In the genomic region with DNA sequence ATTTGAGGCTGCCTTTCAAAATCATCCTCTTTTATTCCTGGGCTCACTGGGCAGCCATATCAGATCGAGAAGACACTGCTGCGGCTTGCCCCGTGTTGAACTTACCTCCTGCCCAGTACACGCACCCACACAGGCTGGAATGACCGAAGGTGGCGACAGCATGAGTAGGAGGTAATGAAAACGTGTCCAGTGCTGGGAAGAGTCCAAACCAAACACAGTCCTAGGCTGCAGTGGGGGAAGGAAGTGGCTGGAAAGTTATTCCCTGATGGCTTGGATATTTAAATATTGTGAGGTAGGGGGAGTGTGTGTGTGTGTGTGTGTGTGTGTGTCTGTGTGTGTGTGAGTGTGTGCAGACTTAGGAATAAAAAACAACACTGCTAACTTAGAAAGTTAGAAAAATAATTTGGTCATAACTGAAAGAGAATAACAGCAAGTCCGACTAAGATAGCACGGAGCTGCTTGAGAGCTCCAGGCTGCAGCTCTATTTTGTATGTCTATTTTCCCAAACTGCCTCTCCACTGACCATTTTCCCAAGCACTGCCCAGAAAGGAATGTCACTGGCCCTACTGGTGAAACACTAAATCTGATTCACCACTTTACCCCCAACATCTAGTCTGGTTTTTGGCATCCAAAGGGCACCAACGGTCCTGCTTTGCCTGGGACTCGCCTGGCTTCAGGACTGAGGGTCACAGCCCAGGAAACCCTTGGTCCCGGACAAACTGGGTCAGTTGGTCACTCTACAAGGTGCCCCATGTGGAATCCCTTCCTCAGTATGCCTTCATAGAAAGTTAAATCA, we compare ENCODE assay signal across 24 cellular contexts. TPM values are rescaled to one million over a fixed set of nuclear protein-coding genes. Genes with fewer than 3 reads are reported as not detected.
DNase-seq lines count a peak whose midpoint lies in the region; ATAC-seq and TF ChIP-seq lines count a peak whose summit lies in the region.
"Had no signal": no experiment of that assay in that cellular context is flagged by ENCODE, and none has a peak within 500 bp of the region (broad histone marks: within the 10 kb centered on the region; RNA-seq: fewer than 3 reads in every experiment).

No MANE protein-coding gene starts in this region.

- H3K27ac ChIP-seq in ACC112 (ENCODE audit: low read depth, low read length) (peak overlapping the region; percentile 82), PC-9 (no peak overlapping the region)
- H3K27ac ChIP-seq: KMS-11, neural progenitor cell had no signal

- H3K36me3 Mint-ChIP-seq in nephron (ENCODE audit: low read depth), result no peaks in the 10 kb centered on the region
- H3K36me3 Mint-ChIP-seq: activated naive CD8-positive, alpha-beta T cell treated with anti-CD3 and anti-CD28 coated beads, Interleukin-2, amount 10 ng/mL, durations not matched to agents 7 days and 5 days; neural progenitor cell had no signal

- H3K9me2 ChIP-seq in PC-9 (ENCODE audit: insufficient read depth), result no peaks in the 10 kb centered on the region

- peaks cover 11% of the 10 kb centered on the region for H3K27me3 Mint-ChIP-seq in nephron (ENCODE audit: low read depth)
- H3K27me3 Mint-ChIP-seq: activated B cell treated with CpG ODN at 0.5 μM for 24 hours; activated naive CD8-positive, alpha-beta T cell treated with anti-CD3 and anti-CD28 coated beads, Interleukin-2, amount 10 ng/mL, durations not matched to agents 7 days and 5 days; stimulated activated naive CD8-positive, alpha-beta T cell treated with anti-CD3 and anti-CD28 coated beads, Interleukin-15, amount 100 ng/mL, for 72 hours had no signal

- intact Hi-C loops in PC-9 (cut with micrococcal nuclease; ENCODE audit: unreplicated experiment), result no loop called here

- peaks cover 26% of the 10 kb centered on the region for H3K4me1 ChIP-seq in ACC112 (ENCODE audit: control insufficient read depth, insufficient read depth, low read length, unreplicated experiment)
- H3K4me1 ChIP-seq in PC-9 (replicated peaks; ENCODE audit: insufficient read depth), result no peaks in the 10 kb centered on the region

- H3K27me3 ChIP-seq in ACC112 (ENCODE audit: insufficient read depth, low read length) (no peaks in the 10 kb centered on the region), PC-9 (ENCODE audit: insufficient read depth, low read depth) (0 out of 2 replicates have a peak, but pooled peaks cover 5% of the 10 kb centered on the region)
- H3K27me3 ChIP-seq: neural progenitor cell had no signal

- H3K36me3 ChIP-seq in ACC112 (ENCODE audit: insufficient read depth, low read length) (peaks cover 4% of the 10 kb centered on the region; the same call in 1 of the 2 replicates), PC-9 (ENCODE audit: low read depth) (no peaks in the 10 kb centered on the region)
- H3K36me3 ChIP-seq: neural progenitor cell had no signal

- POLR2A ChIA-PET in PC-9 (lab: Charles Lee; ENCODE audit: unreplicated experiment), result no interaction called here

- H3K4me2 ChIP-seq in PC-9, result no peak overlapping the region
- H3K4me2 ChIP-seq: KMS-11, neural progenitor cell had no signal

- H4K20me1 ChIP-seq in PC-9 (ENCODE audit: insufficient read depth), result no peaks in the 10 kb centered on the region

- in situ Hi-C loops in G401 (cut with HindIII; ENCODE audit: low sequenced_read_pairs) (no loop called here), GM13977 (cut with MboI; ENCODE audit: low pct_unique_long_range_greater_than_20kb, low sequenced_read_pairs, unreplicated experiment) (no loop called here), KBM-7 (cut with MboI; ENCODE audit: low pct_unique_long_range_greater_than_20kb, low sequenced_read_pairs) (no loop called here)

- H3K27ac Mint-ChIP-seq in nephron, result peak overlapping the region; percentile 32 to 86 (median 46)
- H3K27ac Mint-ChIP-seq: activated B cell treated with CpG ODN at 0.5 μM for 24 hours; activated naive CD8-positive, alpha-beta T cell treated with anti-CD3 and anti-CD28 coated beads, Interleukin-2, amount 10 ng/mL, durations not matched to agents 7 days and 5 days; activated T-helper 1 cell treated with anti-CD3 and anti-CD28 coated beads, Interleukin-12 subunit alpha, Interleukin-12 subunit beta, Interleukin-2, Interleukin-4 antibody, amounts not matched to agents 30 ng/mL and 10 ng/mL and 1 ng/mL, durations not matched to agents 14 hours and 24 hours and 36 hours; CD8-positive, alpha-beta T cell; endodermal cell; neural progenitor cell had no signal

- peaks cover 25% of the 10 kb centered on the region for H3K79me2 ChIP-seq in ACC112 (ENCODE audit: control insufficient read depth, insufficient read depth, low read length, unreplicated experiment)
- H3K79me2 ChIP-seq in PC-9 (ENCODE audit: low read depth), result no peaks in the 10 kb centered on the region

- CTCF ChIA-PET in PC-9 (lab: Charles Lee), result no interaction called here

- TF ChIP-seq CTCF in nephron (IDR thresholded peaks at IDR 0.05; ENCODE audit: unreplicated experiment in 3 of 3), result no peak
- no peak for TF ChIP-seq CTCF in PC-9 (conservative IDR thresholded peaks at IDR 0.05)
- TF ChIP-seq CTCF in GM13977 (IDR thresholded peaks at IDR 0.05; ENCODE audit: extremely low read depth, insufficient read depth, missing control alignments), result no peak

- H3K4me3 Mint-ChIP-seq in nephron, result no peak overlapping the region
- H3K4me3 Mint-ChIP-seq: activated B cell treated with CpG ODN at 0.5 μM for 24 hours; activated naive CD8-positive, alpha-beta T cell treated with anti-CD3 and anti-CD28 coated beads, Interleukin-2, amount 10 ng/mL, durations not matched to agents 7 days and 5 days; activated T-helper 1 cell treated with anti-CD3 and anti-CD28 coated beads, Interleukin-12 subunit alpha, Interleukin-12 subunit beta, Interleukin-2, Interleukin-4 antibody, amounts not matched to agents 30 ng/mL and 10 ng/mL and 1 ng/mL, durations not matched to agents 14 hours and 24 hours and 36 hours; CD8-positive, alpha-beta T cell; endodermal cell; neural progenitor cell; stimulated activated naive CD8-positive, alpha-beta T cell treated with anti-CD3 and anti-CD28 coated beads, Interleukin-15, amount 100 ng/mL, for 72 hours had no signal

- no peaks in the 10 kb centered on the region for H3F3A ChIP-seq in PC-9 (ENCODE audit: insufficient read depth, low read depth)

- ATAC-seq in HG03025 (IDR thresholded peaks at IDR 0.05; ENCODE audit: low FRiP score, unreplicated experiment), result no peak
- ATAC-seq: CD8-positive, alpha-beta T cell; stimulated activated naive CD8-positive, alpha-beta T cell treated with anti-CD3 and anti-CD28 coated beads, Interleukin-15, amount 100 ng/mL, for 72 hours had no signal

- peak; percentile 48 for DNase-seq in G401 (ENCODE audit: low spot score)
- peak; percentile 92 for DNase-seq in brain pericyte (ENCODE audit: low read depth, low spot score)
- no peak for DNase-seq in PC-9
- DNase-seq in GM13977 (ENCODE audit: low spot score), result no peak
- DNase-seq in KBM-7, result no peak
- DNase-seq: activated B cell treated with CpG ODN at 0.5 μM for 24 hours; activated CD8-positive, alpha-beta memory T cell treated with anti-CD3 and anti-CD28 coated beads for 24 hours; activated naive CD8-positive, alpha-beta T cell treated with anti-CD3 and anti-CD28 coated beads, Interleukin-2, amount 10 ng/mL, durations not matched to agents 7 days and 5 days; caudate nucleus; CD8-positive, alpha-beta T cell; DMS79 treated with DMSO at 0.1 percent for 48 hours; endodermal cell; HCEC 1CT; kidney; NCI-H1092 treated with DMSO at 0.1 percent for 48 hours; NCI-H2081 treated with DMSO at 0.1 percent for 48 hours; retina; stimulated activated naive CD8-positive, alpha-beta T cell treated with anti-CD3 and anti-CD28 coated beads, Interleukin-15, amount 100 ng/mL, for 72 hours had no signal

- no peaks in the 10 kb centered on the region for H3K9me3 ChIP-seq in PC-9 (ENCODE audit: insufficient read depth, low read depth)

- no peak overlapping the region for H2AFZ ChIP-seq in ACC112 (ENCODE audit: low read length, unreplicated experiment)
- H2AFZ ChIP-seq in PC-9, result no peak overlapping the region
- H2AFZ ChIP-seq: neural progenitor cell had no signal

- no peaks in the 10 kb centered on the region for H3K9me3 Mint-ChIP-seq in nephron
- H3K9me3 Mint-ChIP-seq: activated B cell treated with CpG ODN at 0.5 μM for 24 hours; activated naive CD8-positive, alpha-beta T cell treated with anti-CD3 and anti-CD28 coated beads, Interleukin-2, amount 10 ng/mL, durations not matched to agents 7 days and 5 days; activated T-helper 1 cell treated with anti-CD3 and anti-CD28 coated beads, Interleukin-12 subunit alpha, Interleukin-12 subunit beta, Interleukin-2, Interleukin-4 antibody, amounts not matched to agents 30 ng/mL and 10 ng/mL and 1 ng/mL, durations not matched to agents 14 hours and 24 hours and 36 hours; CD8-positive, alpha-beta T cell; endodermal cell; neural progenitor cell; stimulated activated naive CD8-positive, alpha-beta T cell treated with anti-CD3 and anti-CD28 coated beads, Interleukin-15, amount 100 ng/mL, for 72 hours had no signal

- no peaks in the 10 kb centered on the region for H3K4me1 Mint-ChIP-seq in nephron
- H3K4me1 Mint-ChIP-seq: neural progenitor cell had no signal

- BruUV-seq in PC-9 (replicated peaks; lab: Mats Ljungman, UMichigan), result no TSS peak

- 0 out of 2 replicates have a peak overlapping the region, but pooled peaks have one; percentile 6 for H3K4me3 ChIP-seq in ACC112 (ENCODE audit: low read depth, low read length)
- no peak overlapping the region for H3K4me3 ChIP-seq in PC-9
- H3K4me3 ChIP-seq: neural progenitor cell had no signal

RNA-seq across cellular contexts. Expression of a gene that starts 41.2 kb away (rescaled TPM):
- total RNA-seq in G401 (2014; rRNA removed; shearing (Covaris generic)), result 0.68 TPM in 1 of 2 replicates, not detected in the other
- 81.4 and 87.2 TPM in 2 replicates for total RNA-seq in PC-9 (2021)

Comparison
In these comparisons a context has a peak if more than half of its experiments do, and no peak if none do; other contexts are left out.
1. DNase-seq: peak in G401 (single experiment) and brain pericyte (single experiment); none in PC-9 (0 of 2), GM13977 (single experiment) and KBM-7 (single experiment).
2. RNA of a gene that starts 41.2 kb away (total RNA-seq): 81.4 to 87.2 TPM in PC-9; 0.68 TPM in G401; every median in the first group is over 10 times any median in the second.